In genomic region chr11:20031155-20032001, GRCh38 we compare ENCODE assay signal across 12 cellular contexts.
DNase-seq lines count a peak whose midpoint lies in the region; ATAC-seq, FAIRE-seq and TF ChIP-seq lines count a peak whose summit lies in the region.
"Had no signal": no experiment of that assay in that cellular context is flagged by ENCODE, and none has a peak within 500 bp of the region (broad histone marks: within the 10 kb centered on the region; RNA-seq: fewer than 3 reads in every experiment).

No MANE protein-coding gene starts in this region.

- TF ChIP-seq CTCF in MCF 10A (IDR thresholded peaks at IDR 0.05; ENCODE audit: unreplicated experiment), result no peak
- no peak for TF ChIP-seq CTCF in left lung (IDR thresholded peaks at IDR 0.05)
- TF ChIP-seq CTCF in Peyer's patch (IDR thresholded peaks at IDR 0.05), result no peak

- no peaks in the 10 kb centered on the region for H3K79me2 ChIP-seq in Karpas-422 (ENCODE audit: low read length)

- no TSS peak for BruUV-seq in MCF 10A (replicated peaks; lab: Mats Ljungman, UMichigan)

- H3K4me3 ChIP-seq in left lung (no peak overlapping the region), Karpas-422 (ENCODE audit: low read length) (no peak overlapping the region), Peyer's patch (no peak overlapping the region)

- FAIRE-seq in HTR-8/SVneo (lab: Jason Lieb, UNC), result peak; percentile 16
- FAIRE-seq: endometrium had no signal

- H3K4me1 Mint-ChIP-seq in MCF 10A (ENCODE audit: insufficient read depth, unreplicated experiment), result peaks cover 80% of the 10 kb centered on the region
- H3K4me1 Mint-ChIP-seq in activated T-cell treated with anti-CD3 and anti-CD28 coated beads, Interleukin-2, amount 50 U/mL, for 24 hours (ENCODE audit: low read depth), result no peaks in the 10 kb centered on the region

- POLR2A ChIA-PET in MCF 10A (lab: Yijun Ruan, JAX), result interaction anchor here (0.7 to 23.4 kb wide), 10 partner anchors 8 to 81 kb away, joined by 3 to 691 read pairs (median 4); no protein-coding TSS in a partner anchor

- no peaks in the 10 kb centered on the region for H4K20me1 ChIP-seq in Karpas-422 (ENCODE audit: insufficient read depth, low read depth, low read length)

- H3K27me3 ChIP-seq in left lung (no peaks in the 10 kb centered on the region), Karpas-422 (ENCODE audit: low read length) (no peaks in the 10 kb centered on the region), Peyer's patch (no peaks in the 10 kb centered on the region)

- ATAC-seq in left lung, result peak; percentile 13
- ATAC-seq in HG03097 (IDR thresholded peaks at IDR 0.05; ENCODE audit: low FRiP score, unreplicated experiment), result no peak

- H3K27me3 Mint-ChIP-seq in MCF 10A (ENCODE audit: insufficient read depth, unreplicated experiment), result no peaks in the 10 kb centered on the region
- peaks cover 30% of the 10 kb centered on the region for H3K27me3 Mint-ChIP-seq in activated T-cell treated with anti-CD3 and anti-CD28 coated beads, Interleukin-2, amount 50 U/mL, for 24 hours

- H3K4me3 Mint-ChIP-seq in MCF 10A (ENCODE audit: unreplicated experiment), result peak overlapping the region; percentile 41
- no peak overlapping the region for H3K4me3 Mint-ChIP-seq in activated T-cell treated with anti-CD3 and anti-CD28 coated beads, Interleukin-2, amount 50 U/mL, for 24 hours
- H3K4me3 Mint-ChIP-seq: neural crest cell had no signal

- H2AFZ ChIP-seq in Karpas-422 (ENCODE audit: low read length), result no peak overlapping the region

- H3K9ac ChIP-seq in Karpas-422 (ENCODE audit: low read length), result no peak overlapping the region

- CTCF ChIA-PET in MCF 10A (lab: Yijun Ruan, JAX), result interaction anchor here (0.9 to 11.4 kb wide), 7 partner anchors 10 to 96 kb away, joined by 3 to 100 read pairs (median 5); no protein-coding TSS in a partner anchor

- no peaks in the 10 kb centered on the region for H3K9me3 ChIP-seq in left lung
- no peaks in the 10 kb centered on the region for H3K9me3 ChIP-seq in Karpas-422 (ENCODE audit: low read length)
- H3K9me3 ChIP-seq in Peyer's patch, result no peaks in the 10 kb centered on the region

- H3K4me1 ChIP-seq in left lung, result no peaks in the 10 kb centered on the region
- no peaks in the 10 kb centered on the region for H3K4me1 ChIP-seq in Karpas-422 (ENCODE audit: low read length)
- H3K4me1 ChIP-seq in Peyer's patch, result no peaks in the 10 kb centered on the region

- H3K9me2 ChIP-seq in Karpas-422 (replicated peaks; ENCODE audit: insufficient read depth, low read length), result no peaks in the 10 kb centered on the region

- DNase-seq in AG08395 (ENCODE audit: low spot score), result peak; percentile 90
- no peak for DNase-seq in HTR-8/SVneo (ENCODE audit: insufficient read length, low spot score)
- DNase-seq in MCF 10A (ENCODE audit: unreplicated experiment), result no peak
- no peak for DNase-seq in left lung
- DNase-seq in Karpas-422, result no peak
- no peak for DNase-seq in Peyer's patch
- no peak for DNase-seq in activated T-cell treated with anti-CD3 and anti-CD28 coated beads, Interleukin-2, amount 50 U/mL, for 24 hours
- DNase-seq: activated T-cell treated with anti-CD3 and anti-CD28 coated beads, Interleukin-2, amount 50 U/mL, for 1 hour; NCI-H1105 treated with DMSO at 0.1 percent for 48 hours had no signal

- H3K36me3 ChIP-seq in left lung (peaks cover 0 to 7% of the 10 kb centered on the region in 2 donors), Karpas-422 (ENCODE audit: insufficient read depth, low read length) (no peaks in the 10 kb centered on the region), Peyer's patch (no peaks in the 10 kb centered on the region)

- H3K36me3 Mint-ChIP-seq in MCF 10A (ENCODE audit: insufficient read depth, unreplicated experiment), result peaks cover 87% of the 10 kb centered on the region
- no peaks in the 10 kb centered on the region for H3K36me3 Mint-ChIP-seq in activated T-cell treated with anti-CD3 and anti-CD28 coated beads, Interleukin-2, amount 50 U/mL, for 24 hours (ENCODE audit: low read depth)

- H3K27ac ChIP-seq in left lung (no peak overlapping the region), Karpas-422 (ENCODE audit: low read length) (no peak overlapping the region), Peyer's patch (no peak overlapping the region)

- H3K9me3 Mint-ChIP-seq in MCF 10A (ENCODE audit: unreplicated experiment), result no peaks in the 10 kb centered on the region
- no peaks in the 10 kb centered on the region for H3K9me3 Mint-ChIP-seq in activated T-cell treated with anti-CD3 and anti-CD28 coated beads, Interleukin-2, amount 50 U/mL, for 24 hours
- H3K9me3 Mint-ChIP-seq: neural crest cell had no signal

- intact Hi-C loops in MCF 10A (cut with micrococcal nuclease) (no loop called here), left lung (cut with DNase I) (no loop called here)

- TF ChIP-seq POLR2A in Peyer's patch (IDR thresholded peaks at IDR 0.05), result no peak

- peak overlapping the region; percentile 46 for H3K27ac Mint-ChIP-seq in MCF 10A (ENCODE audit: low read depth, unreplicated experiment)
- no peak overlapping the region for H3K27ac Mint-ChIP-seq in activated T-cell treated with anti-CD3 and anti-CD28 coated beads, Interleukin-2, amount 50 U/mL, for 24 hours

- H3K4me2 ChIP-seq in Karpas-422 (ENCODE audit: low read depth, low read length, poor library complexity, severe bottlenecking), result no peak overlapping the region
